Comparison of ENCODE assay signal across 8 cellular contexts in genomic region chr10:3803884-3804741, GRCh38. TPM values are rescaled to one million over a fixed set of nuclear protein-coding genes. Genes with fewer than 3 reads are reported as not detected.
DNase-seq lines count a peak whose midpoint lies in the region; ATAC-seq and TF ChIP-seq lines count a peak whose summit lies in the region.

No MANE protein-coding gene starts in this region.

- ATAC-seq in left ventricle myocardium superior (no peak), GM19455 (IDR thresholded peaks at IDR 0.05; ENCODE audit: unreplicated experiment) (no peak)
- peak; percentile 37 for ATAC-seq in activated CD8-positive, alpha-beta memory T cell treated with anti-CD3 and anti-CD28 coated beads, Interleukin-2, amount 10 ng/mL, durations not matched to agents 7 days and 5 days

- H3K27ac ChIP-seq in left ventricle myocardium inferior (replicated peaks): peak overlapping the region; percentile 95

- H3K4me3 ChIP-seq in left ventricle myocardium inferior: no peak overlapping the region

- H3K27ac Mint-ChIP-seq in activated CD8-positive, alpha-beta memory T cell treated with anti-CD3 and anti-CD28 coated beads, Interleukin-2, amount 10 ng/mL, durations not matched to agents 7 days and 5 days: no peak overlapping the region

- TF ChIP-seq CTCF in left ventricle myocardium inferior (IDR thresholded peaks at IDR 0.05; ENCODE audit: borderline replicate concordance): no peak

- H3K36me3 Mint-ChIP-seq in activated CD8-positive, alpha-beta memory T cell treated with anti-CD3 and anti-CD28 coated beads, Interleukin-2, amount 10 ng/mL, durations not matched to agents 7 days and 5 days: peaks cover 9% of the 10 kb centered on the region

- no peaks in the 10 kb centered on the region for H3K9me3 Mint-ChIP-seq in activated CD8-positive, alpha-beta memory T cell treated with anti-CD3 and anti-CD28 coated beads, Interleukin-2, amount 10 ng/mL, durations not matched to agents 7 days and 5 days (ENCODE audit: low read depth)

- intact Hi-C loops in left ventricle myocardium inferior (cut with micrococcal nuclease) (no loop called here), left ventricle myocardium superior (cut with micrococcal nuclease) (no loop called here)

- H3K27me3 Mint-ChIP-seq in activated CD8-positive, alpha-beta memory T cell treated with anti-CD3 and anti-CD28 coated beads, Interleukin-2, amount 10 ng/mL, durations not matched to agents 7 days and 5 days: no peaks in the 10 kb centered on the region

- CTCF ChIA-PET in activated CD8-positive, alpha-beta memory T cell treated with anti-CD3 and anti-CD28 coated beads, Interleukin-2, amount 10 ng/mL, durations not matched to agents 7 days and 5 days (lab: Charles Lee): interaction anchor here (4.0 to 4.1 kb wide), 2 partner anchors 19 to 22 kb away, joined by 22 to 25 read pairs; partner anchors contain the start of gene KLF6

- H3K4me1 ChIP-seq in left ventricle myocardium inferior: peaks cover 83% of the 10 kb centered on the region

- H3K27me3 ChIP-seq in left ventricle myocardium inferior (ENCODE audit: low read depth): no peaks in the 10 kb centered on the region

- no peaks in the 10 kb centered on the region for H3K9me3 ChIP-seq in left ventricle myocardium inferior (replicated peaks)

- H3K4me1 Mint-ChIP-seq in activated CD8-positive, alpha-beta memory T cell treated with anti-CD3 and anti-CD28 coated beads, Interleukin-2, amount 10 ng/mL, durations not matched to agents 7 days and 5 days: peaks cover 72% of the 10 kb centered on the region

- H3K36me3 ChIP-seq in left ventricle myocardium inferior: no peaks in the 10 kb centered on the region

- peak overlapping the region; percentile 65 for H3K4me3 Mint-ChIP-seq in activated CD8-positive, alpha-beta memory T cell treated with anti-CD3 and anti-CD28 coated beads, Interleukin-2, amount 10 ng/mL, durations not matched to agents 7 days and 5 days

- no peak for DNase-seq in left ventricle myocardium inferior
- DNase-seq in left ventricle myocardium superior: no peak
- DNase-seq in activated CD8-positive, alpha-beta memory T cell treated with anti-CD3 and anti-CD28 coated beads, Interleukin-2, amount 10 ng/mL, durations not matched to agents 7 days and 5 days: peak; percentile 81
- DNase-seq in fibroblast of peridontal ligament (ENCODE audit: extremely low read depth): peak; percentile 49
- DNase-seq in stimulated activated CD4-positive, alpha-beta T cell treated with anti-CD3 and anti-CD28 coated beads, Interleukin-12 subunit alpha, Interleukin-12 subunit beta, amount 100 ng/mL, for 48 hours (ENCODE audit: low read depth in 2 of 3, low spot score in 1 of 3): peak in 2 of 3 donors; percentile 61 to 65
- DNase-seq in NCI-H2171 treated with DMSO at 0.1 percent for 48 hours (lab: John Stamatoyannopoulos, UW): no peak
- no peak for DNase-seq in SHP77 treated with DMSO at 0.1 percent for 48 hours (lab: John Stamatoyannopoulos, UW)

RNA-seq across cellular contexts. Expression of gene KLF6, which starts 19.1 kb away (rescaled TPM):
- 43.8 TPM for total RNA-seq in left ventricle myocardium inferior
- 62.0 TPM for total RNA-seq in left ventricle myocardium superior
- 100 to 1,000 TPM; 149 to 208 TPM for total RNA-seq in activated CD8-positive, alpha-beta memory T cell treated with anti-CD3 and anti-CD28 coated beads, Interleukin-2, amount 10 ng/mL, durations not matched to agents 7 days and 5 days

Comparison
In these comparisons a context has a peak if more than half of its experiments do, and no peak if none do; other contexts are left out.
1. DNase-seq: peak in activated CD8-positive, alpha-beta memory T cell treated with anti-CD3 and anti-CD28 coated beads, Interleukin-2, amount 10 ng/mL, durations not matched to agents 7 days and 5 days (single experiment), fibroblast of peridontal ligament (single experiment) and stimulated activated CD4-positive, alpha-beta T cell treated with anti-CD3 and anti-CD28 coated beads, Interleukin-12 subunit alpha, Interleukin-12 subunit beta, amount 100 ng/mL, for 48 hours (2 of 3); none in left ventricle myocardium inferior (single experiment), left ventricle myocardium superior (single experiment), NCI-H2171 treated with DMSO at 0.1 percent for 48 hours (single experiment) and SHP77 treated with DMSO at 0.1 percent for 48 hours (single experiment).